8 cellular contexts compared by ENCODE assay signal in the genomic region with DNA sequence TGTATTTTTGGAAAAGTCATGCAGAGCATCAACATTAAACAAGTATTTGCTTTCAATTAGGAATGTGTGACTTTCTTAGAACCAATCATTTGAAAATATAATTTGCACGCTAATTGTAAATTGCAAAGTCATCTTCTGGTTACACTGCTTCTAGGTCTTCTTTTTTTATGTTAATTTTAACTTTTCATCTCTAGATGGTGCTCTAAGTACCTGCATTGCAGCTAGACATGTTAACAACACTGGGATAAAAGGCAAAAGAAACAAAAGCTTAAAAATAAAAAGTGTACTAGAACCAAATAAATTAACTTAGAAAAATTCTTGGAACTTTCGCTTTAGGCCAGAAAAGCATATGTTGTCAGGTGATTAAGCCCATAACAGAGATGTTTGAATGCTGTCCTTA.
DNase-seq lines count a peak whose midpoint lies in the region; ATAC-seq and TF ChIP-seq lines count a peak whose summit lies in the region.

No MANE protein-coding gene starts in this region.

- no peaks in the 10 kb centered on the region for H3K27me3 Mint-ChIP-seq in T-helper 2 cell treated with Interferon-gamma antibody and Interleukin-4, amounts not matched to agents 5 μg/mL and 100 μg/mL, for 36 hours (ENCODE audit: low read depth)

- no peaks in the 10 kb centered on the region for H3K4me1 Mint-ChIP-seq in T-helper 2 cell treated with Interferon-gamma antibody and Interleukin-4, amounts not matched to agents 5 μg/mL and 100 μg/mL, for 36 hours (ENCODE audit: low read depth)

- peaks cover 14% of the 10 kb centered on the region for H3K9me3 Mint-ChIP-seq in T-helper 2 cell treated with Interferon-gamma antibody and Interleukin-4, amounts not matched to agents 5 μg/mL and 100 μg/mL, for 36 hours

- H3K27ac ChIP-seq in C4-2B (no peak overlapping the region), substantia nigra (ENCODE audit: low read depth, low read length, poor library complexity, severe bottlenecking) (no peak overlapping the region)

- peak; percentile 69 for TF ChIP-seq CTCF in C4-2B (conservative IDR thresholded peaks at IDR 0.05)

- H3K4me3 Mint-ChIP-seq in T-helper 2 cell treated with Interferon-gamma antibody and Interleukin-4, amounts not matched to agents 5 μg/mL and 100 μg/mL, for 36 hours: no peak overlapping the region

- no peaks in the 10 kb centered on the region for H3K36me3 Mint-ChIP-seq in T-helper 2 cell treated with Interferon-gamma antibody and Interleukin-4, amounts not matched to agents 5 μg/mL and 100 μg/mL, for 36 hours (ENCODE audit: low read depth)

- ATAC-seq in HG03460 (IDR thresholded peaks at IDR 0.05; ENCODE audit: unreplicated experiment): no peak
- ATAC-seq in GM21423 (IDR thresholded peaks at IDR 0.05; ENCODE audit: unreplicated experiment): no peak

- DNase-seq in Kasumi-1 (lab: John Stamatoyannopoulos, UW) (peak; percentile 68 to 71), SW480 (ENCODE audit: low spot score) (peak; percentile 29), iPS-NIHi11 (ENCODE audit: low spot score) (peak; percentile 17), substantia nigra (lab: John Stamatoyannopoulos, UW) (no peak)
- no peak for DNase-seq in T-helper 2 cell treated with Interferon-gamma antibody and Interleukin-4, amounts not matched to agents 5 μg/mL and 100 μg/mL, for 36 hours (ENCODE audit: low spot score)

- no peak overlapping the region for H3K27ac Mint-ChIP-seq in T-helper 2 cell treated with Interferon-gamma antibody and Interleukin-4, amounts not matched to agents 5 μg/mL and 100 μg/mL, for 36 hours

Comparison
In these comparisons a context has a peak if more than half of its experiments do, and no peak if none do; other contexts are left out.
1. DNase-seq: peak in Kasumi-1 (2 of 2), SW480 (single experiment) and iPS-NIHi11 (single experiment); none in T-helper 2 cell treated with Interferon-gamma antibody and Interleukin-4, amounts not matched to agents 5 μg/mL and 100 μg/mL, for 36 hours (single experiment) and substantia nigra (0 of 49).